ENCODE assay signal across 13 cellular contexts in the genomic region with DNA sequence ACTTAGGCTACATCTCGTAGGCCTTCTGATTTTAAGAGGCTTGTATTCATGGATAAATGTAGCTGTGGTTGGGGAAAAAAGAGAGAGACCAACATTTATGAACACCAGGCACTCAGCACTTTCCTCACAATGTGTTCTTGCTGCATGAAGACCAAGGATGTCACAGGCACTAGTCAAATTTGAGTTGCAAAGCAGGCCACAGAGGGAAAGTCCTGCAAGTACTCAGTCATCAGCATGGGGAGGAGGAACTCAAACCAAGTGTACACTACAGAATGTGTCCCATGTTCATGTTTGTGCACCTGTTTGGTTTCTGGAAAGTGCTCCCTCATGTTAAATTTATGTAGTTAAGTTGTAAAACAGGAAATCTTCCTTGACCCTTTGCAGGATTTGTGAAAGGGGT. TPM values are rescaled to one million over a fixed set of nuclear protein-coding genes. Genes with fewer than 3 reads are reported as not detected.
A peak's percentile ranks its signal among the peaks of the same experiment; 100 is the strongest.
DNase-seq lines count a peak whose midpoint lies in the region; ATAC-seq lines count a peak whose summit lies in the region.
"Had no signal": no experiment of that assay in that cellular context is flagged by ENCODE, and none has a peak within 500 bp of the region (broad histone marks: within the 10 kb centered on the region; RNA-seq: fewer than 3 reads in every experiment).

No MANE protein-coding gene starts in this region.

- no peaks in the 10 kb centered on the region for H3K27me3 ChIP-seq in Karpas-422 (ENCODE audit: low read length)
- H3K27me3 ChIP-seq in naive thymus-derived CD4-positive, alpha-beta T cell (ENCODE audit: control insufficient read depth in 2 of 2, insufficient read depth in 2 of 2, low read length in 2 of 2): no peaks in the 10 kb centered on the region
- H3K27me3 ChIP-seq: transverse colon had no signal

- no peaks in the 10 kb centered on the region for H3K36me3 ChIP-seq in Karpas-422 (ENCODE audit: insufficient read depth, low read length)
- no peaks in the 10 kb centered on the region for H3K36me3 ChIP-seq in naive thymus-derived CD4-positive, alpha-beta T cell (ENCODE audit: control insufficient read depth in 2 of 3, insufficient read depth in 3 of 3, low read length in 3 of 3)
- H3K36me3 ChIP-seq: transverse colon had no signal

- DNase-seq in Karpas-422 (peak; percentile 91), hypothalamus (lab: John Stamatoyannopoulos, UW) (no peak), Right ventricle myocardium inferior (ENCODE audit: missing footprints) (no peak)
- DNase-seq in naive thymus-derived CD4-positive, alpha-beta T cell: no peak
- DNase-seq: activated CD8-positive, alpha-beta memory T cell treated with anti-CD3 and anti-CD28 coated beads, Interleukin-2, amount 50 U/mL, for 48 hours; amniotic stem cell; H7; natural killer cell; transverse colon had no signal

- H3K79me2 ChIP-seq in Karpas-422 (ENCODE audit: low read length): peaks cover 32% of the 10 kb centered on the region

- no peak overlapping the region for H3K27ac Mint-ChIP-seq in naive thymus-derived CD4-positive, alpha-beta T cell
- H3K27ac Mint-ChIP-seq: natural killer cell had no signal

- H3K9me3 Mint-ChIP-seq in naive thymus-derived CD4-positive, alpha-beta T cell: no peaks in the 10 kb centered on the region
- H3K9me3 Mint-ChIP-seq: natural killer cell had no signal

- H3K36me3 Mint-ChIP-seq in naive thymus-derived CD4-positive, alpha-beta T cell: peaks cover 0 to 24% (median 0%) of the 10 kb centered on the region in 5 donors
- H3K36me3 Mint-ChIP-seq: natural killer cell had no signal

- peak overlapping the region; percentile 90 for H3K27ac ChIP-seq in Karpas-422 (ENCODE audit: low read length)
- H3K27ac ChIP-seq in naive thymus-derived CD4-positive, alpha-beta T cell (ENCODE audit: low read depth, low read length): no peak overlapping the region
- H3K27ac ChIP-seq: transverse colon had no signal

- peak overlapping the region; percentile 66 for H3K4me2 ChIP-seq in Karpas-422 (ENCODE audit: low read depth, low read length, poor library complexity, severe bottlenecking)

- peaks cover 0 to 4% (median 0%) of the 10 kb centered on the region in 7 donors for H3K4me1 Mint-ChIP-seq in naive thymus-derived CD4-positive, alpha-beta T cell
- H3K4me1 Mint-ChIP-seq: natural killer cell had no signal

- ATAC-seq in GM18499 (IDR thresholded peaks at IDR 0.05; ENCODE audit: insufficient read depth, unreplicated experiment): peak; percentile 61
- peak; percentile 60 for ATAC-seq in GM19455 (IDR thresholded peaks at IDR 0.05; ENCODE audit: unreplicated experiment)
- peak; percentile 74 for ATAC-seq in HG02870 (IDR thresholded peaks at IDR 0.05; ENCODE audit: unreplicated experiment)
- ATAC-seq in HG03025 (IDR thresholded peaks at IDR 0.05; ENCODE audit: low FRiP score, unreplicated experiment): no peak
- no peak for ATAC-seq in naive thymus-derived CD4-positive, alpha-beta T cell
- ATAC-seq in Right ventricle myocardium inferior: no peak
- ATAC-seq: natural killer cell had no signal

- POLR2A ChIA-PET in naive thymus-derived CD4-positive, alpha-beta T cell (lab: Charles Lee): interaction anchor here (0.9 kb wide), 1 partner anchor 217 kb away, joined by 3 read pairs; no protein-coding TSS in a partner anchor

- intact Hi-C loops in naive thymus-derived CD4-positive, alpha-beta T cell (cut with micrococcal nuclease): no loop called here
- intact Hi-C loops in Right ventricle myocardium inferior (cut with DNase I): no loop called here

- H3K9me3 ChIP-seq in Karpas-422 (ENCODE audit: low read length): no peaks in the 10 kb centered on the region
- no peaks in the 10 kb centered on the region for H3K9me3 ChIP-seq in naive thymus-derived CD4-positive, alpha-beta T cell (ENCODE audit: control insufficient read depth in 2 of 3, low read length in 3 of 3)
- H3K9me3 ChIP-seq: transverse colon had no signal

- H3K9me2 ChIP-seq in Karpas-422 (replicated peaks; ENCODE audit: insufficient read depth, low read length): no peaks in the 10 kb centered on the region

- no peak overlapping the region for H2AFZ ChIP-seq in Karpas-422 (ENCODE audit: low read length)

- peak overlapping the region; percentile 71 for H3K4me3 ChIP-seq in Karpas-422 (ENCODE audit: low read length)
- H3K4me3 ChIP-seq in naive thymus-derived CD4-positive, alpha-beta T cell (ENCODE audit: low read length): no peak overlapping the region
- H3K4me3 ChIP-seq: transverse colon had no signal

- peaks cover 78% of the 10 kb centered on the region for H3K4me1 ChIP-seq in Karpas-422 (ENCODE audit: low read length)
- no peaks in the 10 kb centered on the region for H3K4me1 ChIP-seq in naive thymus-derived CD4-positive, alpha-beta T cell (ENCODE audit: control insufficient read depth in 2 of 2, insufficient read depth in 2 of 2, low read length in 2 of 2)
- H3K4me1 ChIP-seq: transverse colon had no signal

- no peaks in the 10 kb centered on the region for H3K27me3 Mint-ChIP-seq in naive thymus-derived CD4-positive, alpha-beta T cell

- H3K9ac ChIP-seq in Karpas-422 (ENCODE audit: low read length): peak overlapping the region; percentile 69

- H4K20me1 ChIP-seq in Karpas-422 (ENCODE audit: insufficient read depth, low read depth, low read length): no peaks in the 10 kb centered on the region

- H3K4me3 Mint-ChIP-seq in naive thymus-derived CD4-positive, alpha-beta T cell: no peak overlapping the region
- H3K4me3 Mint-ChIP-seq: natural killer cell had no signal

- CTCF ChIA-PET in naive thymus-derived CD4-positive, alpha-beta T cell (lab: Charles Lee): no interaction called here

RNA-seq across cellular contexts. Expression of a gene that starts 8.7 kb away (rescaled TPM):
- total RNA-seq in Karpas-422 (2014; rRNA removed; shearing (Covaris generic); ENCODE audit: low replicate concordance): 34.8 and 38.3 TPM in 2 replicates
- 10 to 100 TPM in 2 of 5 experiments, 1 to 10 TPM in 3; 2.7 to 11.6 (median 7.1) TPM for total RNA-seq in naive thymus-derived CD4-positive, alpha-beta T cell
- polyA plus RNA-seq in naive thymus-derived CD4-positive, alpha-beta T cell: 1 to 10 TPM; 5.9 to 6.8 TPM
- total RNA-seq in Right ventricle myocardium inferior: 1.1 TPM
- total RNA-seq: H7 had no signal

RNA-seq across cellular contexts. Expression of a gene that starts 48.3 kb away (rescaled TPM):
- total RNA-seq in Karpas-422 (2014; rRNA removed; shearing (Covaris generic); ENCODE audit: low replicate concordance): 242 and 276 TPM in 2 replicates
- 100 to 1,000 TPM in 4 of 5 experiments, 10 to 100 TPM in 1; 87.6 to 223 (median 126) TPM for total RNA-seq in naive thymus-derived CD4-positive, alpha-beta T cell
- polyA plus RNA-seq in naive thymus-derived CD4-positive, alpha-beta T cell: 100 to 1,000 TPM; 121 to 185 TPM
- total RNA-seq in Right ventricle myocardium inferior: 110 TPM

Comparison
In these comparisons a context has a peak if more than half of its experiments do, and no peak if none do; other contexts are left out.
1. ATAC-seq: peak in GM18499 (single experiment), GM19455 (single experiment) and HG02870 (single experiment); none in HG03025 (single experiment), naive thymus-derived CD4-positive, alpha-beta T cell (single experiment) and Right ventricle myocardium inferior (single experiment).